Comparison of ENCODE assay signal across 23 cellular contexts in genomic region chr12:121318121-121318520, GRCh38. TPM values are rescaled to one million over a fixed set of nuclear protein-coding genes. Genes with fewer than 3 reads are reported as not detected.
DNase-seq lines count a peak whose midpoint lies in the region; ATAC-seq and TF ChIP-seq lines count a peak whose summit lies in the region.
"Had no signal": no experiment of that assay in that cellular context is flagged by ENCODE, and none has a peak within 500 bp of the region (broad histone marks: within the 10 kb centered on the region; RNA-seq: fewer than 3 reads in every experiment).

No MANE protein-coding gene starts in this region.

- H3K27ac ChIP-seq in DOHH2 (ENCODE audit: low read depth, low read length): no peak overlapping the region
- no peak overlapping the region for H3K27ac ChIP-seq in endodermal cell (ENCODE audit: low read depth, low read length)
- H3K27ac ChIP-seq: GM23248, SJCRH30 had no signal

- H3K27ac Mint-ChIP-seq in CD14-positive monocyte: peak overlapping the region in 5 of 7 donors; percentile 7 to 70 (median 46)
- no peak overlapping the region for H3K27ac Mint-ChIP-seq in endodermal cell
- H3K27ac Mint-ChIP-seq: CD4-positive, alpha-beta T cell; H9; HFFc6 had no signal

- intact Hi-C loops in CD14-positive monocyte (cut with micrococcal nuclease): no loop called here
- intact Hi-C loops in posterior vena cava (cut with DNase I): no loop called here

- H3K4me3 ChIP-seq in DOHH2 (ENCODE audit: low read length): no peak overlapping the region
- H3K4me3 ChIP-seq in endodermal cell (ENCODE audit: low read length): no peak overlapping the region
- H3K4me3 ChIP-seq: GM23248, SJCRH30 had no signal

- H3K27me3 ChIP-seq in DOHH2 (ENCODE audit: control insufficient read depth, low read length) (no peaks in the 10 kb centered on the region), endodermal cell (ENCODE audit: control insufficient read depth, insufficient read depth, low read length, poor library complexity, severe bottlenecking) (no peaks in the 10 kb centered on the region)
- H3K27me3 ChIP-seq: SJCRH30 had no signal

- H3K4me1 ChIP-seq in DOHH2 (ENCODE audit: control insufficient read depth, low read length) (peaks cover 12% of the 10 kb centered on the region), endodermal cell (ENCODE audit: control insufficient read depth, insufficient read depth, low read length) (no peaks in the 10 kb centered on the region)
- H3K4me1 ChIP-seq: SJCRH30 had no signal

- 0 out of 2 replicates have a peak overlapping the region, but pooled peaks have one; percentile 3 for H3K4me2 ChIP-seq in DOHH2 (ENCODE audit: low read length)

- TF ChIP-seq CTCF in CD14-positive monocyte (IDR thresholded peaks at IDR 0.05) (no peak), DOHH2 (IDR thresholded peaks at IDR 0.05; ENCODE audit: low read depth, low read length, poor library complexity, severe bottlenecking) (no peak), endodermal cell (conservative IDR thresholded peaks at IDR 0.05) (no peak), GM13976 (IDR thresholded peaks at IDR 0.05; ENCODE audit: borderline replicate concordance, control extremely low read depth, extremely low read depth, insufficient read depth, missing control alignments) (no peak)

- 96 to 98% methylated on average over 9 to 11 of the region's 11 CpGs for WGBS in endodermal cell (ENCODE audit: insufficient coverage in 1 of 2, insufficient read length in 1 of 2), 2 experiments

- in situ Hi-C loops in GM13976 (cut with MboI; ENCODE audit: low sequenced_read_pairs, unreplicated experiment): no loop called here

- H3K9me3 Mint-ChIP-seq in CD14-positive monocyte (no peaks in the 10 kb centered on the region), endodermal cell (no peaks in the 10 kb centered on the region)
- H3K9me3 Mint-ChIP-seq: CD4-positive, alpha-beta T cell; H9; HFFc6 had no signal

- H3K9me3 ChIP-seq in DOHH2 (ENCODE audit: control insufficient read depth, insufficient read depth, low read length) (no peaks in the 10 kb centered on the region), endodermal cell (ENCODE audit: control insufficient read depth, low read length) (no peaks in the 10 kb centered on the region)
- H3K9me3 ChIP-seq: SJCRH30 had no signal

- H3K27me3 Mint-ChIP-seq in CD14-positive monocyte (ENCODE audit: low read depth in 3 of 3): no peaks in the 10 kb centered on the region
- no peaks in the 10 kb centered on the region for H3K27me3 Mint-ChIP-seq in endodermal cell (ENCODE audit: insufficient read depth)
- H3K27me3 Mint-ChIP-seq: CD4-positive, alpha-beta T cell had no signal

- H3K4me1 Mint-ChIP-seq in CD14-positive monocyte: peaks cover 22% of the 10 kb centered on the region
- H3K4me1 Mint-ChIP-seq in endodermal cell: no peaks in the 10 kb centered on the region

- DNase-seq in CD14-positive monocyte (ENCODE audit: low spot score) (no peak), endodermal cell (peak; percentile 37), posterior vena cava (ENCODE audit: low spot score) (peak; percentile 19), GM13976 (ENCODE audit: low spot score) (no peak), hippocampal formation (lab: John Stamatoyannopoulos, UW) (no peak)
- DNase-seq: CD4-positive, alpha-beta T cell; COR-L47; DND-41; GM23248; H9; HFFc6; MM.1S; NCI-H1048; NCI-H1417 treated with DMSO at 0.1 percent for 48 hours; NCI-H187; NCI-H2107; NCI-H2227 treated with DMSO at 0.1 percent for 48 hours; NCI-H510A treated with DMSO at 0.1 percent for 48 hours; NCI-H748 treated with DMSO at 0.1 percent for 48 hours; OCI-M1; SJCRH30 had no signal

- no peaks in the 10 kb centered on the region for H3K9me2 ChIP-seq in DOHH2 (replicated peaks; ENCODE audit: control insufficient read depth, low read length)

- ATAC-seq in HG03159 (IDR thresholded peaks at IDR 0.05; ENCODE audit: unreplicated experiment): no peak

- no peak overlapping the region for H3K9ac ChIP-seq in endodermal cell (ENCODE audit: extremely low read depth, low read length, poor library complexity, severe bottlenecking)
- H3K9ac ChIP-seq: GM23248 had no signal

- H3K4me3 Mint-ChIP-seq in CD14-positive monocyte: no peak overlapping the region
- no peak overlapping the region for H3K4me3 Mint-ChIP-seq in endodermal cell
- H3K4me3 Mint-ChIP-seq: CD4-positive, alpha-beta T cell; H9; HFFc6 had no signal

- H3F3A ChIP-seq in DOHH2 (ENCODE audit: control insufficient read depth, insufficient read depth): peaks cover 4% of the 10 kb centered on the region; the same call in 1 of the 2 replicates

- H3K36me3 Mint-ChIP-seq in CD14-positive monocyte (peaks cover 41 to 63% of the 10 kb centered on the region in 2 donors), endodermal cell (ENCODE audit: low read depth) (peaks cover 63% of the 10 kb centered on the region)

- H3K36me3 ChIP-seq in DOHH2 (ENCODE audit: control insufficient read depth, low read length): peaks cover 75% of the 10 kb centered on the region
- peaks cover 57% of the 10 kb centered on the region for H3K36me3 ChIP-seq in endodermal cell (ENCODE audit: control insufficient read depth, insufficient read depth, low read length)

- no peaks in the 10 kb centered on the region for H4K20me1 ChIP-seq in DOHH2 (ENCODE audit: control insufficient read depth, insufficient read depth, low read depth, low read length)

- H3K79me2 ChIP-seq in DOHH2 (ENCODE audit: control insufficient read depth, low read length): peaks cover 22% of the 10 kb centered on the region

RNA-seq across cellular contexts. Expression of gene CAMKK2, which starts 21.6 kb away (rescaled TPM):
- polyA plus RNA-seq in CD14-positive monocyte: 10 to 100 TPM; 55.6 to 71.0 TPM
- total RNA-seq in endodermal cell (100 to 1,000 TPM in 1 of 2 donors, 10 to 100 TPM in 1; 95.8 to 113 TPM), posterior vena cava (10 to 100 TPM; 39.2 to 39.7 TPM)
- 30.7 TPM for polyA plus RNA-seq in endodermal cell (2013, experiment 1 of 2)
- 29.4 TPM for polyA plus RNA-seq in endodermal cell (2013, experiment 2 of 2)

RNA-seq across cellular contexts. Expression of gene ANAPC5, which starts 34.1 kb away (rescaled TPM):
- polyA plus RNA-seq in CD14-positive monocyte: 100 to 1,000 TPM in 1 of 2 donors, 10 to 100 TPM in 1; 67.3 to 114 TPM
- total RNA-seq in endodermal cell (100 to 1,000 TPM in 1 of 2 donors, 10 to 100 TPM in 1; 87.7 to 111 TPM), posterior vena cava (10 to 100 TPM; 80.6 to 83.9 TPM)
- 91.4 TPM for polyA plus RNA-seq in endodermal cell (2013, experiment 1 of 2)
- 90.2 TPM for polyA plus RNA-seq in endodermal cell (2013, experiment 2 of 2)

Comparison
In these comparisons a context has a peak if more than half of its experiments do, and no peak if none do; other contexts are left out.
1. DNase-seq: peak in endodermal cell (single experiment) and posterior vena cava (single experiment); none in CD14-positive monocyte (single experiment), GM13976 (single experiment) and hippocampal formation (0 of 2).